21 cellular contexts compared by ENCODE assay signal in genomic region chr10:43294892-43295291, GRCh38. TPM values are rescaled to one million over a fixed set of nuclear protein-coding genes. Genes with fewer than 3 reads are reported as not detected.
A peak's percentile ranks its signal among the peaks of the same experiment; 100 is the strongest.
DNase-seq lines count a peak whose midpoint lies in the region; ATAC-seq and TF ChIP-seq lines count a peak whose summit lies in the region.
"Had no signal": no experiment of that assay in that cellular context is flagged by ENCODE, and none has a peak within 500 bp of the region (broad histone marks: within the 10 kb centered on the region; RNA-seq: fewer than 3 reads in every experiment).

No MANE protein-coding gene starts in this region.

- H3K27ac Mint-ChIP-seq in T-helper 1 cell treated with Interleukin-12 subunit alpha and Interleukin-12 subunit beta and Interleukin-4 antibody, amounts not matched to agents 30 μg/mL and 1 μg/mL, for 36 hours = peak overlapping the region; percentile 72
- H3K27ac Mint-ChIP-seq in activated naive CD4-positive, alpha-beta T cell treated with anti-CD3 and anti-CD28 coated beads, Interleukin-2, amount 50 U/mL, for 24 hours = no peak overlapping the region
- H3K27ac Mint-ChIP-seq in activated T-helper 17 cell treated with anti-CD3 and anti-CD28 coated beads, Interleukin-2, amount 50 U/mL, for 72 hours = peak overlapping the region; percentile 83
- H3K27ac Mint-ChIP-seq in stimulated activated memory B cell treated with anti-CD40 and anti-IgM and Interleukin-4, amounts not matched to agents 10 μg/mL and 1 μg/mL and 100 μg/mL, for 72 hours = peak overlapping the region; percentile 59
- peak overlapping the region in 1 of 2 donors; percentile 44 for H3K27ac Mint-ChIP-seq in natural killer cell
- no peak overlapping the region for H3K27ac Mint-ChIP-seq in Calu3 (ENCODE audit: unreplicated experiment)
- H3K27ac Mint-ChIP-seq: activated B cell treated with CpG ODN at 0.5 μM for 24 hours; dendritic cell treated with granulocyte-macrophage colony-stimulating factor and Interleukin-4, amounts not matched to agents 40 ng/mL and 50 ng/mL, for 4 days had no signal

- DNase-seq in T-helper 1 cell (no peak), natural killer cell (no peak), Calu3 (no peak)
- no peak for DNase-seq in activated naive CD4-positive, alpha-beta T cell treated with Interleukin-2 at 50 U/mL for 16 hours
- DNase-seq: activated B cell treated with CpG ODN at 0.5 μM for 24 hours, glutamatergic neuron, IMR-90, MV-4-11, NCI-H1436, NCI-H2081, NCI-H526, testis had no signal

- H3K9me3 Mint-ChIP-seq in T-helper 1 cell treated with Interleukin-12 subunit alpha and Interleukin-12 subunit beta and Interleukin-4 antibody, amounts not matched to agents 30 μg/mL and 1 μg/mL, for 36 hours = peaks cover 23% of the 10 kb centered on the region
- H3K9me3 Mint-ChIP-seq in activated naive CD4-positive, alpha-beta T cell treated with anti-CD3 and anti-CD28 coated beads, Interleukin-2, amount 50 U/mL, for 24 hours = no peaks in the 10 kb centered on the region
- no peaks in the 10 kb centered on the region for H3K9me3 Mint-ChIP-seq in activated T-helper 17 cell treated with anti-CD3 and anti-CD28 coated beads, Interleukin-2, amount 50 U/mL, for 72 hours
- no peaks in the 10 kb centered on the region for H3K9me3 Mint-ChIP-seq in stimulated activated memory B cell treated with anti-CD40 and anti-IgM and Interleukin-4, amounts not matched to agents 10 μg/mL and 1 μg/mL and 100 μg/mL, for 72 hours
- no peaks in the 10 kb centered on the region for H3K9me3 Mint-ChIP-seq in natural killer cell
- H3K9me3 Mint-ChIP-seq in Calu3 (ENCODE audit: low read depth, unreplicated experiment) = no peaks in the 10 kb centered on the region
- H3K9me3 Mint-ChIP-seq: activated B cell treated with CpG ODN at 0.5 μM for 24 hours; dendritic cell treated with granulocyte-macrophage colony-stimulating factor and Interleukin-4, amounts not matched to agents 40 ng/mL and 50 ng/mL, for 4 days had no signal

- ATAC-seq in activated T-helper 17 cell treated with anti-CD3 and anti-CD28 coated beads, Interleukin-2, amount 50 U/mL, for 72 hours (replicated peaks) = no peak
- ATAC-seq in stimulated activated memory B cell treated with anti-CD40 and anti-IgM and Interleukin-4, amounts not matched to agents 10 μg/mL and 1 μg/mL and 100 μg/mL, for 72 hours = no peak
- ATAC-seq in natural killer cell = no peak
- ATAC-seq: pancreas, Right ventricle myocardium inferior had no signal

- H3K4me3 Mint-ChIP-seq in T-helper 1 cell treated with Interleukin-12 subunit alpha and Interleukin-12 subunit beta and Interleukin-4 antibody, amounts not matched to agents 30 μg/mL and 1 μg/mL, for 36 hours = peak overlapping the region; percentile 36
- peak overlapping the region; percentile 15 for H3K4me3 Mint-ChIP-seq in activated naive CD4-positive, alpha-beta T cell treated with anti-CD3 and anti-CD28 coated beads, Interleukin-2, amount 50 U/mL, for 24 hours
- H3K4me3 Mint-ChIP-seq in activated T-helper 17 cell treated with anti-CD3 and anti-CD28 coated beads, Interleukin-2, amount 50 U/mL, for 72 hours = peak overlapping the region; percentile 70
- no peak overlapping the region for H3K4me3 Mint-ChIP-seq in stimulated activated memory B cell treated with anti-CD40 and anti-IgM and Interleukin-4, amounts not matched to agents 10 μg/mL and 1 μg/mL and 100 μg/mL, for 72 hours
- H3K4me3 Mint-ChIP-seq in natural killer cell (no peak overlapping the region), Calu3 (ENCODE audit: low read depth, unreplicated experiment) (no peak overlapping the region)
- H3K4me3 Mint-ChIP-seq: activated B cell treated with CpG ODN at 0.5 μM for 24 hours; dendritic cell treated with granulocyte-macrophage colony-stimulating factor and Interleukin-4, amounts not matched to agents 40 ng/mL and 50 ng/mL, for 4 days; neural crest cell had no signal

- no TSS peak for BruUV-seq in Calu3 (replicated peaks; lab: Mats Ljungman, UMichigan)

- no peak for TF ChIP-seq CTCF in natural killer cell (IDR thresholded peaks at IDR 0.05)
- TF ChIP-seq CTCF in Calu3 (IDR thresholded peaks at IDR 0.05; ENCODE audit: unreplicated experiment) = no peak

- H3K4me1 Mint-ChIP-seq in T-helper 1 cell treated with Interleukin-12 subunit alpha and Interleukin-12 subunit beta and Interleukin-4 antibody, amounts not matched to agents 30 μg/mL and 1 μg/mL, for 36 hours (ENCODE audit: low read depth) = peaks cover 71% of the 10 kb centered on the region
- peaks cover 52% of the 10 kb centered on the region for H3K4me1 Mint-ChIP-seq in activated naive CD4-positive, alpha-beta T cell treated with anti-CD3 and anti-CD28 coated beads, Interleukin-2, amount 50 U/mL, for 24 hours
- H3K4me1 Mint-ChIP-seq in activated T-helper 17 cell treated with anti-CD3 and anti-CD28 coated beads, Interleukin-2, amount 50 U/mL, for 72 hours = peaks cover 32% of the 10 kb centered on the region
- H3K4me1 Mint-ChIP-seq in stimulated activated memory B cell treated with anti-CD40 and anti-IgM and Interleukin-4, amounts not matched to agents 10 μg/mL and 1 μg/mL and 100 μg/mL, for 72 hours = peaks cover 23% of the 10 kb centered on the region
- peaks cover 16 to 33% of the 10 kb centered on the region in 2 donors for H3K4me1 Mint-ChIP-seq in natural killer cell
- H3K4me1 Mint-ChIP-seq in Calu3 (ENCODE audit: low read depth, unreplicated experiment) = peaks cover 19% of the 10 kb centered on the region

- peaks cover 7% of the 10 kb centered on the region for H3K27me3 Mint-ChIP-seq in T-helper 1 cell treated with Interleukin-12 subunit alpha and Interleukin-12 subunit beta and Interleukin-4 antibody, amounts not matched to agents 30 μg/mL and 1 μg/mL, for 36 hours (ENCODE audit: low read depth)
- H3K27me3 Mint-ChIP-seq in activated naive CD4-positive, alpha-beta T cell treated with anti-CD3 and anti-CD28 coated beads, Interleukin-2, amount 50 U/mL, for 24 hours = no peaks in the 10 kb centered on the region
- no peaks in the 10 kb centered on the region for H3K27me3 Mint-ChIP-seq in activated T-helper 17 cell treated with anti-CD3 and anti-CD28 coated beads, Interleukin-2, amount 50 U/mL, for 72 hours
- H3K27me3 Mint-ChIP-seq in stimulated activated memory B cell treated with anti-CD40 and anti-IgM and Interleukin-4, amounts not matched to agents 10 μg/mL and 1 μg/mL and 100 μg/mL, for 72 hours = peaks cover 53% of the 10 kb centered on the region
- H3K27me3 Mint-ChIP-seq in natural killer cell (ENCODE audit: low read depth in 2 of 2) (peaks cover 0 to 4% of the 10 kb centered on the region in 2 donors), Calu3 (ENCODE audit: unreplicated experiment) (peaks cover 8% of the 10 kb centered on the region)

- CTCF ChIA-PET in Calu3 (lab: Charles Lee) = interaction anchor here (0.6 kb wide), 1 partner anchor 56 kb away, joined by 3 read pairs; no protein-coding TSS in a partner anchor

- intact Hi-C loops in natural killer cell (cut with micrococcal nuclease) = loop anchor here (5.0 kb wide), 1 partner anchor 52 kb away; no protein-coding TSS in a partner anchor
- intact Hi-C loops in Calu3 (cut with micrococcal nuclease; ENCODE audit: unreplicated experiment) = no loop called here

- peaks cover 17% of the 10 kb centered on the region for H3K36me3 Mint-ChIP-seq in T-helper 1 cell treated with Interleukin-12 subunit alpha and Interleukin-12 subunit beta and Interleukin-4 antibody, amounts not matched to agents 30 μg/mL and 1 μg/mL, for 36 hours (ENCODE audit: low read depth)
- no peaks in the 10 kb centered on the region for H3K36me3 Mint-ChIP-seq in activated naive CD4-positive, alpha-beta T cell treated with anti-CD3 and anti-CD28 coated beads, Interleukin-2, amount 50 U/mL, for 24 hours
- H3K36me3 Mint-ChIP-seq in activated T-helper 17 cell treated with anti-CD3 and anti-CD28 coated beads, Interleukin-2, amount 50 U/mL, for 72 hours (ENCODE audit: low read depth) = no peaks in the 10 kb centered on the region
- no peaks in the 10 kb centered on the region for H3K36me3 Mint-ChIP-seq in stimulated activated memory B cell treated with anti-CD40 and anti-IgM and Interleukin-4, amounts not matched to agents 10 μg/mL and 1 μg/mL and 100 μg/mL, for 72 hours
- H3K36me3 Mint-ChIP-seq in natural killer cell = no peaks in the 10 kb centered on the region
- peaks cover 8% of the 10 kb centered on the region for H3K36me3 Mint-ChIP-seq in Calu3 (ENCODE audit: insufficient read depth, unreplicated experiment)

RNA-seq across cellular contexts. Expression of gene RASGEF1A, which starts 28.0 kb away (rescaled TPM):
- total RNA-seq in activated T-helper 17 cell treated with anti-CD3 and anti-CD28 coated beads, Interleukin-2, amount 50 U/mL, for 72 hours = 1 to 10 TPM; 2.1 to 2.5 TPM
- 10 to 100 TPM in 2 of 3 donors, 1 to 10 TPM in 1; 9.3 to 12.9 (median 10.9) TPM for total RNA-seq in natural killer cell
- total RNA-seq in Calu3 (2022) = 1.0 and 1.4 TPM in 2 replicates
- total RNA-seq: LHCN-M2 had no signal

Comparison
In these comparisons a context has a peak if more than half of its experiments do, and no peak if none do; other contexts are left out.
1. H3K27ac Mint-ChIP-seq: peak in T-helper 1 cell treated with Interleukin-12 subunit alpha and Interleukin-12 subunit beta and Interleukin-4 antibody, amounts not matched to agents 30 μg/mL and 1 μg/mL, for 36 hours (single experiment), activated T-helper 17 cell treated with anti-CD3 and anti-CD28 coated beads, Interleukin-2, amount 50 U/mL, for 72 hours (single experiment) and stimulated activated memory B cell treated with anti-CD40 and anti-IgM and Interleukin-4, amounts not matched to agents 10 μg/mL and 1 μg/mL and 100 μg/mL, for 72 hours (single experiment); none in activated naive CD4-positive, alpha-beta T cell treated with anti-CD3 and anti-CD28 coated beads, Interleukin-2, amount 50 U/mL, for 24 hours (single experiment) and Calu3 (single experiment).
2. H3K4me3 Mint-ChIP-seq: peak in T-helper 1 cell treated with Interleukin-12 subunit alpha and Interleukin-12 subunit beta and Interleukin-4 antibody, amounts not matched to agents 30 μg/mL and 1 μg/mL, for 36 hours (single experiment), activated naive CD4-positive, alpha-beta T cell treated with anti-CD3 and anti-CD28 coated beads, Interleukin-2, amount 50 U/mL, for 24 hours (single experiment) and activated T-helper 17 cell treated with anti-CD3 and anti-CD28 coated beads, Interleukin-2, amount 50 U/mL, for 72 hours (single experiment); none in stimulated activated memory B cell treated with anti-CD40 and anti-IgM and Interleukin-4, amounts not matched to agents 10 μg/mL and 1 μg/mL and 100 μg/mL, for 72 hours (single experiment), natural killer cell (single experiment) and Calu3 (single experiment).